Comparison of ENCODE assay signal across 11 cellular contexts in the genomic region with DNA sequence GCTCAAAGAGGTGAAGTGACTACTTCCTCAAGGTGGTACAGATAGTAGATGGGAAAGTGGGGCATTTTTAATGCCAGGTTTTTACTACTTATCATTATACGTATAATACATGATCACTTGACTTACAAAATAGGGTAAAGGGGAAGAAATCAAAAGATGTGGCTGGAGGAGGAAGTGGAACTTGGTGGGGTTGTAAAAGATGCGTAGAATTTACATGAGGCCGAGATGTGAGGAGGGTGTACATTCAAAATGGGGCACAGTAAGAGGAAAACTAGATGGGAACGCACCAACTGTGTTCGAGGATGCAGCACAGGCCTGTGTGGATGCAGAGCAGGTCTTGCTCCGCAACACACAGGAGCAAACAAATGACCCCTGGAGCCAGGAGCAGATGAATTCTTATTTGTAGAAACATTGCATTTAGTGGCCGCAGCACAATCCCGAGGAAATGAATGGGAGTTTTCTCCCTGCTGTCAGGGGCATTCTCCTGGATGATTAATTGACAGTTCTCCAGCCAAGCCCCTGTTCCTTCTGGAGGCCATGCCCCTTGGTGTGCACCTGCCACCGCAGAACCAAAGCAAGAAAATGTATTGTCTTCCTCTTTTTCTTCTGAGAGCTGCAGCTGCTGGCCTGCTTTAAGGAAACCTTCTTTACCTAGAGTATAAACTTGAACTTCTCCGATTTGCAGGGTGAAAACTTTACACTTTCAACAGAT.
DNase-seq lines count a peak whose midpoint lies in the region; ATAC-seq, FAIRE-seq and TF ChIP-seq lines count a peak whose summit lies in the region.
"Had no signal": no experiment of that assay in that cellular context is flagged by ENCODE, and none has a peak within 500 bp of the region (broad histone marks: within the 10 kb centered on the region; RNA-seq: fewer than 3 reads in every experiment).

No MANE protein-coding gene starts in this region.

- H3K79me2 ChIP-seq in trophoblast cell (ENCODE audit: control insufficient read depth, insufficient read depth, low read length, poor library complexity): no peaks in the 10 kb centered on the region

- no peak overlapping the region for H4K8ac ChIP-seq in trophoblast cell (ENCODE audit: low read depth, low read length)

- H4K91ac ChIP-seq in trophoblast cell (ENCODE audit: low read depth, low read length): no peak overlapping the region

- no peak overlapping the region for H3K14ac ChIP-seq in trophoblast cell (ENCODE audit: low read length)

- no peaks in the 10 kb centered on the region for H3K36me3 ChIP-seq in trophoblast cell (ENCODE audit: control insufficient read depth in 1 of 2, insufficient read depth in 2 of 2, low read length in 2 of 2)
- H3K36me3 ChIP-seq: gastrocnemius medialis, pancreas had no signal

- no peak overlapping the region for H3K23ac ChIP-seq in trophoblast cell (ENCODE audit: low read length)

- no peak overlapping the region for H3K27ac ChIP-seq in trophoblast cell (ENCODE audit: low read depth, low read length)
- H3K27ac ChIP-seq: gastrocnemius medialis, pancreas had no signal

- no peak overlapping the region for H2BK12ac ChIP-seq in trophoblast cell (ENCODE audit: low read length)

- no peak for TF ChIP-seq CTCF in D721Med (IDR thresholded peaks at IDR 0.05; ENCODE audit: insufficient read depth, missing control alignments)

- no peaks in the 10 kb centered on the region for H3K27me3 ChIP-seq in trophoblast cell (ENCODE audit: insufficient read depth, low read length)
- H3K27me3 ChIP-seq: gastrocnemius medialis, pancreas had no signal

- no peaks in the 10 kb centered on the region for H3K4me1 ChIP-seq in trophoblast cell (ENCODE audit: control insufficient read depth in 1 of 2, insufficient read depth in 2 of 2, low read length in 2 of 2)
- H3K4me1 ChIP-seq: gastrocnemius medialis, pancreas had no signal

- no peaks in the 10 kb centered on the region for H3K79me1 ChIP-seq in trophoblast cell (ENCODE audit: low read length)

- no peaks in the 10 kb centered on the region for H3K9me3 ChIP-seq in trophoblast cell (ENCODE audit: insufficient read depth, low read depth, low read length)
- H3K9me3 ChIP-seq: gastrocnemius medialis, pancreas had no signal

- H3K4me2 ChIP-seq in trophoblast cell (ENCODE audit: low read length): no peak overlapping the region

- H3K18ac ChIP-seq in trophoblast cell (ENCODE audit: low read length): no peak overlapping the region

- no peak overlapping the region for H3K4me3 ChIP-seq in trophoblast cell (ENCODE audit: low read depth, low read length)
- H3K4me3 ChIP-seq: gastrocnemius medialis, pancreas had no signal

- peaks cover 3% of the 10 kb centered on the region for H3K27me3 Mint-ChIP-seq in activated naive CD8-positive, alpha-beta T cell treated with anti-CD3 and anti-CD28 coated beads, Interleukin-2, amount 50 U/mL, for 24 hours

- no peak overlapping the region for H2AK5ac ChIP-seq in trophoblast cell (ENCODE audit: low read length)

- peaks cover 10% of the 10 kb centered on the region for H3K4me1 Mint-ChIP-seq in activated naive CD8-positive, alpha-beta T cell treated with anti-CD3 and anti-CD28 coated beads, Interleukin-2, amount 50 U/mL, for 24 hours

- no peak overlapping the region for H3K4me3 Mint-ChIP-seq in activated naive CD8-positive, alpha-beta T cell treated with anti-CD3 and anti-CD28 coated beads, Interleukin-2, amount 50 U/mL, for 24 hours

- FAIRE-seq in D721Med (lab: Jason Lieb, UNC): peak; percentile 71
- FAIRE-seq: pancreas had no signal

- no peak overlapping the region for H2BK120ac ChIP-seq in trophoblast cell (ENCODE audit: insufficient read depth, low read length, poor library complexity)

- H3K36me3 Mint-ChIP-seq in activated naive CD8-positive, alpha-beta T cell treated with anti-CD3 and anti-CD28 coated beads, Interleukin-2, amount 50 U/mL, for 24 hours (ENCODE audit: low read depth): no peaks in the 10 kb centered on the region

- DNase-seq in D721Med (ENCODE audit: insufficient read length, low spot score) (no peak), islet precursor cell (no peak), trophoblast cell (no peak), SK-N-DZ (ENCODE audit: low spot score) (no peak), HPDE6-E6E7 (ENCODE audit: extremely low spot score) (no peak)
- no peak for DNase-seq in activated naive CD8-positive, alpha-beta T cell treated with anti-CD3 and anti-CD28 coated beads, Interleukin-2, amount 50 U/mL, for 24 hours
- DNase-seq: gastrocnemius medialis, NCI-H1092 treated with DMSO at 0.1 percent for 48 hours, pancreas had no signal

- 100% methylated on average over 1 of the region's 10 CpGs for WGBS in trophoblast cell (ENCODE audit: extremely low coverage, insufficient coverage, insufficient read length)

- no peak overlapping the region for H2AFZ ChIP-seq in trophoblast cell (ENCODE audit: insufficient read depth, low read length, poor library complexity)

- peak overlapping the region; percentile 53 for H3K27ac Mint-ChIP-seq in activated naive CD8-positive, alpha-beta T cell treated with anti-CD3 and anti-CD28 coated beads, Interleukin-2, amount 50 U/mL, for 24 hours

- peak; percentile 80 for ATAC-seq in GM21381 (IDR thresholded peaks at IDR 0.05; ENCODE audit: unreplicated experiment)
- peak; percentile 93 for ATAC-seq in HG03159 (IDR thresholded peaks at IDR 0.05; ENCODE audit: unreplicated experiment)
- ATAC-seq in activated naive CD8-positive, alpha-beta T cell treated with anti-CD3 and anti-CD28 coated beads, Interleukin-2, amount 50 U/mL, for 24 hours: no peak
- ATAC-seq: gastrocnemius medialis, pancreas had no signal

- H2BK5ac ChIP-seq in trophoblast cell (ENCODE audit: low read depth, low read length, poor library complexity): no peak overlapping the region

- no peak overlapping the region for H3K4ac ChIP-seq in trophoblast cell (ENCODE audit: low read depth, low read length)

- H3K9ac ChIP-seq in trophoblast cell (ENCODE audit: low read length): no peak overlapping the region

- no peak overlapping the region for H4K12ac ChIP-seq in trophoblast cell (ENCODE audit: low read depth, low read length)

- peaks cover 20% of the 10 kb centered on the region for H3K9me3 Mint-ChIP-seq in activated naive CD8-positive, alpha-beta T cell treated with anti-CD3 and anti-CD28 coated beads, Interleukin-2, amount 50 U/mL, for 24 hours
